ENCODE assay signal across 10 cellular contexts in the genomic region with DNA sequence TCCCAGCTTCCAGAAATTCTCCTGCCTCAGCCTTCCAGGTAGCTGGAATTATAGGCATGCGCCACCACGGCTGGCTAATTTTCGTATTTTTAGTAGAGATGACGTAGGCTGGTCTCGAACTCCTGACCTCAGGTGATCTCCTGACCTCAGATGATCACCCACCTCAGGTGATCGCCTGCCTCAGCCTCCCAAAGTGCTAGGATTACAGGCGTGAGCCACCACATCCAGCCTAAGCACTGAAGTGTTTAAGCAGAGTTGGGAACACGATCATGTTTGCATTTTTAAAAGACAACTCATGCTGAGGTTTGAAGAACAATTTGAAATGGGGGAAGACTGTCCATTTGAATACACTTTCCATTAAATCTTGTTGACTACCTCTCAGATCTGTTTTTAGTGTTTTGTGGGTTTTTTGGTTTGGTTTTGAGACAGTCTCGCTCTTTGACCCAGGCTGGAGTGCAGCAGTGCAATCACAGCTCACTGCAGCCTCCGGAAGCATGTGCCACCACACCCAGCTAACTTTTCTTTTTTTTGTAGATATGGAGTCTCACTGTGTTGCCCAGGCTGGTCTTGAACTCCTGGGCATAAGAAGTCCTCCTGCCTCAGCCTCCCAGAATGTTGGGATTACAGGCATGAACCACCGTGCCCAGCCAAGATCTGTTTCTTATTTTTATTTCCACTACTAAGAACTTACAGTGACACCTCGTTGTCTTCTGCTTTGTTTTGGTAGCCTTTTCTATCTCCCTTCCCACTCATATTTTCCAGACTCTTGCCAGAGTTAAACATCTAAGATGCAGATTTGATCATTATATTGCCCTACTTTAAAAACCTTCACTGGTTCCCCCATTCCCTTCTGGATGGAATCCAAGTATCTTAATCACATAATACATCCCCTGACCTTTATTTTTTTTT. TPM values are rescaled to one million over a fixed set of nuclear protein-coding genes. Genes with fewer than 3 reads are reported as not detected.
DNase-seq lines count a peak whose midpoint lies in the region; ATAC-seq, FAIRE-seq and TF ChIP-seq lines count a peak whose summit lies in the region.
"Had no signal": no experiment of that assay in that cellular context is flagged by ENCODE, and none has a peak within 500 bp of the region (broad histone marks: within the 10 kb centered on the region; RNA-seq: fewer than 3 reads in every experiment).

No MANE protein-coding gene starts in this region.

- no peaks in the 10 kb centered on the region for H3K27me3 Mint-ChIP-seq in activated T-cell treated with anti-CD3 and anti-CD28 coated beads, Interleukin-2, amount 50 U/mL, for 4 hours (ENCODE audit: low read depth)

- FAIRE-seq in H54 (lab: Jason Lieb, UNC) = no peak

- peak; percentile 40 to 43 for DNase-seq in stimulated activated CD4-positive, alpha-beta T cell treated with anti-CD3 and anti-CD28 coated beads, Interleukin-2, amount 100 ng/mL, for 24 hours
- no peak for DNase-seq in stimulated activated CD4-positive, alpha-beta T cell treated with anti-CD3 and anti-CD28 coated beads, Interleukin-12 subunit alpha, Interleukin-12 subunit beta, amount 100 ng/mL, for 4 hours
- DNase-seq in activated T-cell treated with anti-CD3 and anti-CD28 coated beads, Interleukin-2, amount 50 U/mL, for 4 hours = no peak
- DNase-seq in NCI-H2107 treated with DMSO at 0.1 percent for 48 hours (lab: John Stamatoyannopoulos, UW; ENCODE audit: unreplicated experiment) (no peak), NCI-H1417 treated with DMSO at 0.1 percent for 48 hours (lab: John Stamatoyannopoulos, UW) (no peak), H54 (ENCODE audit: insufficient read length, low spot score) (no peak), NCI-H2196 (lab: John Stamatoyannopoulos, UW; ENCODE audit: unreplicated experiment) (no peak)

- peaks cover 58% of the 10 kb centered on the region for H3K4me1 Mint-ChIP-seq in activated T-cell treated with anti-CD3 and anti-CD28 coated beads, Interleukin-2, amount 50 U/mL, for 4 hours (ENCODE audit: low read depth)

- no peak for TF ChIP-seq POLR2A in H54 (IDR thresholded peaks at IDR 0.05; ENCODE audit: low read depth, low read length)

- H3K4me3 Mint-ChIP-seq in activated T-cell treated with anti-CD3 and anti-CD28 coated beads, Interleukin-2, amount 50 U/mL, for 4 hours = peak overlapping the region; percentile 48

- H3K36me3 Mint-ChIP-seq in activated T-cell treated with anti-CD3 and anti-CD28 coated beads, Interleukin-2, amount 50 U/mL, for 4 hours (ENCODE audit: insufficient read depth) = peaks cover 26% of the 10 kb centered on the region

- no peaks in the 10 kb centered on the region for H3K9me3 Mint-ChIP-seq in activated T-cell treated with anti-CD3 and anti-CD28 coated beads, Interleukin-2, amount 50 U/mL, for 4 hours

- ATAC-seq in HG03103 (IDR thresholded peaks at IDR 0.05; ENCODE audit: low read depth, unreplicated experiment) = peak; percentile 92
- peak; percentile 85 to 87 for ATAC-seq in activated T-cell treated with anti-CD3 and anti-CD28 coated beads, Interleukin-2, amount 50 U/mL, for 4 hours

RNA-seq across cellular contexts. Expression of gene CASP8AP2, which starts 5.5 kb away (rescaled TPM):
- 10 to 100 TPM; 19.3 to 22.2 (median 19.5) TPM for total RNA-seq in activated T-cell treated with anti-CD3 and anti-CD28 coated beads, Interleukin-2, amount 50 U/mL, for 4 hours

RNA-seq across cellular contexts. Expression of gene MDN1, which starts 15.5 kb away (rescaled TPM):
- total RNA-seq in activated T-cell treated with anti-CD3 and anti-CD28 coated beads, Interleukin-2, amount 50 U/mL, for 4 hours = 10 to 100 TPM; 74.7 to 93.0 (median 86.3) TPM

RNA-seq across cellular contexts. Expression of gene GJA10, which starts 59.1 kb away (rescaled TPM):
- not detected for total RNA-seq in activated T-cell treated with anti-CD3 and anti-CD28 coated beads, Interleukin-2, amount 50 U/mL, for 4 hours
- total RNA-seq: kidney epithelial cell, thoracic aorta had no signal

Comparison
In these comparisons a context has a peak if more than half of its experiments do, and no peak if none do; other contexts are left out.
1. DNase-seq: peak in stimulated activated CD4-positive, alpha-beta T cell treated with anti-CD3 and anti-CD28 coated beads, Interleukin-2, amount 100 ng/mL, for 24 hours (2 of 2); none in stimulated activated CD4-positive, alpha-beta T cell treated with anti-CD3 and anti-CD28 coated beads, Interleukin-12 subunit alpha, Interleukin-12 subunit beta, amount 100 ng/mL, for 4 hours (single experiment), activated T-cell treated with anti-CD3 and anti-CD28 coated beads, Interleukin-2, amount 50 U/mL, for 4 hours (single experiment), NCI-H2107 treated with DMSO at 0.1 percent for 48 hours (single experiment), NCI-H1417 treated with DMSO at 0.1 percent for 48 hours (single experiment), H54 (single experiment) and NCI-H2196 (single experiment).